Comparison of ENCODE assay signal across 8 cellular contexts in genomic region chr1:93908394-93909145, GRCh38. TPM values are rescaled to one million over a fixed set of nuclear protein-coding genes. Genes with fewer than 3 reads are reported as not detected.
A peak's percentile ranks its signal among the peaks of the same experiment; 100 is the strongest.
DNase-seq lines count a peak whose midpoint lies in the region; ATAC-seq, FAIRE-seq and TF ChIP-seq lines count a peak whose summit lies in the region.

No MANE protein-coding gene starts in this region.

- CTCF ChIA-PET in A549 (lab: Yijun Ruan, JAX): interaction anchor here (0.6 to 2.1 kb wide), 20 partner anchors 11 to 427 kb away, joined by 3 to 15 read pairs (median 4); no protein-coding TSS in a partner anchor

- peaks cover 31% of the 10 kb centered on the region for H3K4me1 Mint-ChIP-seq in progenitor cell of endocrine pancreas (ENCODE audit: low read depth)

- peak; percentile 47 to 59 for ATAC-seq in A549
- ATAC-seq in GM18511 (IDR thresholded peaks at IDR 0.05; ENCODE audit: unreplicated experiment): peak; percentile 42
- ATAC-seq in HG03025 (IDR thresholded peaks at IDR 0.05; ENCODE audit: low FRiP score, unreplicated experiment): peak; percentile 41

- no peak for TF ChIP-seq RAD21 in A549 (conservative IDR thresholded peaks at IDR 0.05 in 1 of 2, IDR thresholded peaks at IDR 0.05 in 1 of 2)

- H3K27me3 ChIP-seq in cardiac muscle cell: peaks cover 11% of the 10 kb centered on the region

- no peak for TF ChIP-seq POLR2A in A549 (IDR thresholded peaks at IDR 0.05; ENCODE audit: low read length)

- no peak for TF ChIP-seq EP300 in A549 (IDR thresholded peaks at IDR 0.05)

- DNase-seq in A549 (ENCODE audit: low read depth in 1 of 2, low spot score in 1 of 2) (peak; percentile 15 to 40), cardiac muscle cell (ENCODE audit: low read depth in 1 of 2, low spot score in 1 of 2) (peak; percentile 14 to 42), progenitor cell of endocrine pancreas (ENCODE audit: low spot score, unreplicated experiment) (peak; percentile 22)
- peak; percentile 84 for DNase-seq in activated effector memory CD4-positive, alpha-beta T cell treated with anti-CD3 and anti-CD28 coated beads, Interleukin-2, amount 50 U/mL, for 16 hours

- 0 out of 3 replicates have a peak, but pooled peaks cover 4% of the 10 kb centered on the region for H3K9me3 ChIP-seq in A549
- H3K9me3 ChIP-seq in cardiac muscle cell (ENCODE audit: low read depth): no peaks in the 10 kb centered on the region

- H3K4me1 ChIP-seq in A549 (peaks cover 22% of the 10 kb centered on the region), cardiac muscle cell (ENCODE audit: low read depth) (peaks cover 5% of the 10 kb centered on the region), urinary bladder (ENCODE audit: insufficient read depth) (no peaks in the 10 kb centered on the region)

- no peak for TF ChIP-seq CTCF in A549 (IDR thresholded peaks at IDR 0.05)
- no peak for TF ChIP-seq CTCF in cardiac muscle cell (IDR thresholded peaks at IDR 0.05; ENCODE audit: low read depth, low read length)
- TF ChIP-seq CTCF in progenitor cell of endocrine pancreas (IDR thresholded peaks at IDR 0.05; ENCODE audit: unreplicated experiment): no peak

- H3K4me2 ChIP-seq in A549: peak overlapping the region; percentile 91

- H3K27ac Mint-ChIP-seq in progenitor cell of endocrine pancreas: peak overlapping the region; percentile 89

- H3K27ac ChIP-seq in A549: peak overlapping the region; percentile 96 to 100
- peak overlapping the region; percentile 67 for H3K27ac ChIP-seq in cardiac muscle cell
- H3K27ac ChIP-seq in urinary bladder (ENCODE audit: low read depth): peak overlapping the region; percentile 81

- peak overlapping the region; percentile 85 for H3K4me3 Mint-ChIP-seq in progenitor cell of endocrine pancreas (ENCODE audit: low read depth)

- no peak for FAIRE-seq in A549 (lab: Jason Lieb, UNC)

- peaks cover 11% of the 10 kb centered on the region for H3K9me3 Mint-ChIP-seq in progenitor cell of endocrine pancreas (ENCODE audit: low read depth)

- WGBS in A549 (ENCODE audit: missing lambda C conversion rate): under 1% methylated on average over 24 of the region's 49 CpGs
- 1% methylated on average over 49 of the region's 49 CpGs for WGBS in urinary bladder

- POLR2A ChIA-PET in A549 (lab: Yijun Ruan, JAX): interaction anchor here (1.0 to 2.7 kb wide), 2 partner anchors 55 to 114 kb away, joined by 3 to 11 read pairs; no protein-coding TSS in a partner anchor

- H3K36me3 ChIP-seq in cardiac muscle cell (no peaks in the 10 kb centered on the region), urinary bladder (ENCODE audit: insufficient read depth) (no peaks in the 10 kb centered on the region)

- peaks cover 1% of the 10 kb centered on the region for H3K36me3 Mint-ChIP-seq in progenitor cell of endocrine pancreas (ENCODE audit: insufficient read depth)

- H3K4me3 ChIP-seq in A549 (peak overlapping the region; percentile 92), cardiac muscle cell (peak overlapping the region; percentile 88), urinary bladder (ENCODE audit: low read depth, low read length) (peak overlapping the region; percentile 95)

- peaks cover 9% of the 10 kb centered on the region for H3K27me3 Mint-ChIP-seq in progenitor cell of endocrine pancreas

TF ChIP-seq in A549, 52 proteins besides CTCF, POLR2A, EP300 and RAD21:
- TF ChIP-seq BCL3 (IDR thresholded peaks at IDR 0.05) (0 out of 3 replicates have a peak, but pooled peaks have one; percentile 8), KDM5A (IDR thresholded peaks at IDR 0.05) (no peak), PHF8 (IDR thresholded peaks at IDR 0.05; ENCODE audit: borderline replicate concordance, low read depth) (peak; percentile 13; the same call in 1 of the 2 replicates)
TF ChIP-seq in A549: peak in this region for 2.

TF ChIP-seq in PFSK-1, 5 proteins besides CTCF, POLR2A, EP300 and RAD21:
- TF ChIP-seq POLR2AphosphoS5 (IDR thresholded peaks at IDR 0.05; ENCODE audit: low read depth, low read length) (no peak), TAF1 (IDR thresholded peaks at IDR 0.05; ENCODE audit: borderline replicate concordance, insufficient read depth, low read length) (no peak), FOXP2 (optimal IDR thresholded peaks at IDR 0.05; ENCODE audit: borderline replicate concordance, extremely low read depth, extremely low read length, insufficient read depth) (peak; percentile 39), REST (IDR thresholded peaks at IDR 0.05; ENCODE audit: insufficient read depth in 1 of 2, low read depth in 2 of 2, low read length in 2 of 2) (no peak), SIN3A (IDR thresholded peaks at IDR 0.05; ENCODE audit: borderline replicate concordance, insufficient read depth, low read length) (peak; percentile 20; the same call in 1 of the 2 replicates)

RNA-seq across cellular contexts. Expression of gene GCLM, which starts 0.7 kb away (rescaled TPM):
- polyA plus RNA-seq in A549 (2011; rRNA removed) (160 and 163 TPM in 2 replicates), A549 (2017; fragmentation: RNase III; extraction: RNeasy Plus Mini Kit Qiagen cat#74134 plus additional on column Dnase treatment) (90.2 to 100 TPM (median 92.3 TPM) in 3 replicates), cardiac muscle cell (5.5 and 11.1 TPM in 2 replicates), urinary bladder (6.7 TPM)
- 41.0 and 50.0 TPM in 2 replicates for polyA plus RNA-seq in A549 (2012; cell fraction: cytosol; rRNA removed)
- polyA plus RNA-seq in A549 (2012; cell fraction: nucleus; rRNA removed): 15.8 and 16.0 TPM in 2 replicates
- 63.5 and 66.8 TPM in 2 replicates for polyA minus RNA-seq in A549 (2011; rRNA and poly(A)+ RNA removed)
- 14.6 TPM for polyA plus RNA-seq in PFSK-1 (2012; ENCODE audit: insufficient read length, low read depth)
- total RNA-seq in cardiac muscle cell (1.0 and 1.5 TPM in 2 replicates), progenitor cell of endocrine pancreas (16.2 and 20.1 TPM in 2 replicates), urinary bladder (12.6 TPM)

RNA-seq across cellular contexts. Expression of gene DNTTIP2, which starts 29.6 kb away (rescaled TPM):
- polyA plus RNA-seq in A549 (2011; rRNA removed) (41.5 and 45.7 TPM in 2 replicates), A549 (2017; fragmentation: RNase III; extraction: RNeasy Plus Mini Kit Qiagen cat#74134 plus additional on column Dnase treatment) (39.1 to 42.0 TPM (median 40.6 TPM) in 3 replicates), cardiac muscle cell (38.5 and 64.0 TPM in 2 replicates), urinary bladder (28.4 TPM)
- 5.4 and 7.7 TPM in 2 replicates for polyA plus RNA-seq in A549 (2012; cell fraction: cytosol; rRNA removed)
- 7.1 and 7.9 TPM in 2 replicates for polyA plus RNA-seq in A549 (2012; cell fraction: nucleus; rRNA removed)
- 18.8 and 19.2 TPM in 2 replicates for polyA minus RNA-seq in A549 (2011; rRNA and poly(A)+ RNA removed)
- 38.7 TPM for polyA plus RNA-seq in PFSK-1 (2012; ENCODE audit: insufficient read length, low read depth)
- total RNA-seq in cardiac muscle cell (10.4 and 13.9 TPM in 2 replicates), progenitor cell of endocrine pancreas (48.7 and 50.8 TPM in 2 replicates), urinary bladder (42.9 TPM)

Comparison
In these comparisons a context has a peak if more than half of its experiments do, and no peak if none do; other contexts are left out.
1. Peak in every context shown above with its lines: DNase-seq, ATAC-seq, H3K4me3 ChIP-seq and H3K27ac ChIP-seq.
2. DNase-seq: peak in every context shown above with its lines; median percentile 84 in activated effector memory CD4-positive, alpha-beta T cell treated with anti-CD3 and anti-CD28 coated beads, Interleukin-2, amount 50 U/mL, for 16 hours; 28 in cardiac muscle cell; 28 in A549; 22 in progenitor cell of endocrine pancreas.